Comparison of ENCODE assay signal across 21 cellular contexts in genomic region chr13:58823701-58824100, GRCh38.
DNase-seq lines count a peak whose midpoint lies in the region; FAIRE-seq and TF ChIP-seq lines count a peak whose summit lies in the region.
"Had no signal": no experiment of that assay in that cellular context is flagged by ENCODE, and none has a peak within 500 bp of the region (broad histone marks: within the 10 kb centered on the region; RNA-seq: fewer than 3 reads in every experiment).

No MANE protein-coding gene starts in this region.

- H3K9me3 ChIP-seq in SU-DHL-6 (ENCODE audit: insufficient read depth, low read length) (no peaks in the 10 kb centered on the region), kidney (ENCODE audit: control insufficient read depth in 1 of 2, low read length in 2 of 2) (no peaks in the 10 kb centered on the region)

- no peaks in the 10 kb centered on the region for H3K27me3 ChIP-seq in SU-DHL-6 (ENCODE audit: low read length)
- H3K27me3 ChIP-seq: BLaER1 had no signal

- H3K36me3 ChIP-seq in SU-DHL-6 (ENCODE audit: low read length) (no peaks in the 10 kb centered on the region), kidney (ENCODE audit: control insufficient read depth in 1 of 2, insufficient read depth in 2 of 2, low read length in 2 of 2) (no peaks in the 10 kb centered on the region)
- H3K36me3 ChIP-seq: BLaER1 had no signal

- H3K9ac ChIP-seq in SU-DHL-6 (ENCODE audit: low read length) (no peak overlapping the region), kidney (ENCODE audit: low read length in 2 of 2) (no peak overlapping the region)
- H3K9ac ChIP-seq: BLaER1 had no signal

- H3K27ac ChIP-seq in SU-DHL-6 (ENCODE audit: low read depth, low read length) (no peak overlapping the region), kidney (ENCODE audit: low read depth in 2 of 2, low read length in 2 of 2) (no peak overlapping the region)
- H3K27ac ChIP-seq: 22Rv1, BLaER1, C4-2B had no signal

- FAIRE-seq in kidney (lab: Jason Lieb, UNC) (no peak), GM12892 (lab: Jason Lieb, UNC) (no peak)
- FAIRE-seq: A204.1, GM19239 had no signal

- peak; percentile 9 for DNase-seq in DMS53 (lab: John Stamatoyannopoulos, UW)
- no peak for DNase-seq in DMS53 treated with DMSO at 0.1 percent for 48 hours (lab: John Stamatoyannopoulos, UW; ENCODE audit: unreplicated experiment)
- DNase-seq in kidney, result peak; percentile 54
- peak; percentile 71 for DNase-seq in posterior vena cava (ENCODE audit: low spot score)
- DNase-seq in mesenteric fat pad (ENCODE audit: low spot score), result no peak
- no peak for DNase-seq in HT-29 (ENCODE audit: low spot score)
- DNase-seq in GM12892 (ENCODE audit: insufficient read length), result no peak
- DNase-seq: Caco-2; CD4-positive, CD25-positive, alpha-beta regulatory T cell; CD8-positive, alpha-beta T cell; DMS153; DMS79 treated with DMSO at 0.1 percent for 48 hours; GF-D8; H9 had no signal

- H3K9me2 ChIP-seq in SU-DHL-6 (replicated peaks; ENCODE audit: insufficient read depth, low read length), result no peaks in the 10 kb centered on the region

- TF ChIP-seq POLR2A in GM12892 (IDR thresholded peaks at IDR 0.05; ENCODE audit: low read depth, low read length), result no peak

- no peaks in the 10 kb centered on the region for H3K4me1 ChIP-seq in kidney (ENCODE audit: control insufficient read depth in 1 of 2, insufficient read depth in 1 of 2, low read depth in 1 of 2, low read length in 2 of 2)
- H3K4me1 ChIP-seq: BLaER1, Caco-2 had no signal

- H2AFZ ChIP-seq in SU-DHL-6 (ENCODE audit: low read depth, low read length, severe bottlenecking), result peak overlapping the region; percentile 34
- H2AFZ ChIP-seq: GM23338 had no signal

- no peaks in the 10 kb centered on the region for H3F3A ChIP-seq in SU-DHL-6 (ENCODE audit: insufficient read depth)

- no peaks in the 10 kb centered on the region for H3K79me2 ChIP-seq in SU-DHL-6 (ENCODE audit: insufficient read depth, low read length)

- intact Hi-C loops in kidney (cut with DNase I) (no loop called here), posterior vena cava (cut with DNase I) (no loop called here)

- TF ChIP-seq CTCF in SU-DHL-6 (IDR thresholded peaks at IDR 0.05; ENCODE audit: insufficient read depth, low read length, poor library complexity, severe bottlenecking), result no peak
- no peak for TF ChIP-seq CTCF in kidney (IDR thresholded peaks at IDR 0.05; ENCODE audit: borderline replicate concordance, extremely low read depth, insufficient read depth)

- no peaks in the 10 kb centered on the region for H4K20me1 ChIP-seq in SU-DHL-6 (ENCODE audit: low read depth, low read length)
- H4K20me1 ChIP-seq: BLaER1 had no signal

- no peak overlapping the region for H3K4me2 ChIP-seq in SU-DHL-6 (ENCODE audit: low read depth, low read length, poor library complexity, severe bottlenecking)
- H3K4me2 ChIP-seq: BLaER1, GM23338 had no signal

- H3K4me3 ChIP-seq in SU-DHL-6 (ENCODE audit: insufficient read depth, low read length, poor library complexity, severe bottlenecking) (no peak overlapping the region), kidney (ENCODE audit: low read length in 2 of 2) (no peak overlapping the region)
- H3K4me3 ChIP-seq: BLaER1, GM23338 had no signal

Comparison
In these comparisons a context has a peak if more than half of its experiments do, and no peak if none do; other contexts are left out.
1. DNase-seq: peak in DMS53 (single experiment), kidney (single experiment) and posterior vena cava (single experiment); none in DMS53 treated with DMSO at 0.1 percent for 48 hours (single experiment), mesenteric fat pad (single experiment), HT-29 (single experiment) and GM12892 (single experiment).